ENCODE assay signal across 8 cellular contexts in genomic region chr6:48068326-48069191, GRCh38. TPM values are rescaled to one million over a fixed set of nuclear protein-coding genes. Genes with fewer than 3 reads are reported as not detected.
A peak's percentile ranks its signal among the peaks of the same experiment; 100 is the strongest.
DNase-seq lines count a peak whose midpoint lies in the region; ATAC-seq and TF ChIP-seq lines count a peak whose summit lies in the region.

No MANE protein-coding gene starts in this region.

- H3K9ac ChIP-seq in endocrine pancreas (ENCODE audit: control insufficient read depth, insufficient read depth, low read length), result no peak overlapping the region
- H3K9ac ChIP-seq in neural cell (ENCODE audit: low read length), result peak overlapping the region; percentile 87

- no peaks in the 10 kb centered on the region for H3K9me2 ChIP-seq in neural cell (ENCODE audit: insufficient read depth, low read length)

- no peak overlapping the region for H3K4me3 Mint-ChIP-seq in effector memory CD8-positive, alpha-beta T cell

- H3K36me3 ChIP-seq in endocrine pancreas (ENCODE audit: control insufficient read depth, insufficient read depth, low read length) (no peaks in the 10 kb centered on the region), neural cell (ENCODE audit: insufficient read depth, low read length) (no peaks in the 10 kb centered on the region)

- H3K36me3 Mint-ChIP-seq in effector memory CD8-positive, alpha-beta T cell (ENCODE audit: insufficient read depth), result no peaks in the 10 kb centered on the region

- peaks cover 6% of the 10 kb centered on the region for H3K4me1 ChIP-seq in endocrine pancreas (ENCODE audit: control insufficient read depth, insufficient read depth, low read length)

- TF ChIP-seq CTCF in AG04450 (IDR thresholded peaks at IDR 0.05; ENCODE audit: low read depth, low read length) (no peak), neural cell (IDR thresholded peaks at IDR 0.05; ENCODE audit: poor library complexity, severe bottlenecking) (no peak)

- H2AFZ ChIP-seq in neural cell (ENCODE audit: low read depth, low read length), result peak overlapping the region; percentile 46

- H3K27ac ChIP-seq in AG04450 (ENCODE audit: low read depth, low read length) (no peak overlapping the region), neural cell (ENCODE audit: low read length) (peak overlapping the region; percentile 80)

- H3K27ac Mint-ChIP-seq in effector memory CD8-positive, alpha-beta T cell, result no peak overlapping the region

- DNase-seq in AG04450 (ENCODE audit: low read depth, low spot score), result no peak
- peak in 2 of 3 experiments; percentile 72 to 78 for DNase-seq in NCI-H1417 (lab: John Stamatoyannopoulos, UW)
- DNase-seq in effector memory CD8-positive, alpha-beta T cell, result no peak
- DNase-seq in foreskin melanocyte, result no peak
- no peak for DNase-seq in activated CD4-positive, alpha-beta T cell treated with anti-CD3 and anti-CD28 coated beads for 4 hours

- no peak for ATAC-seq in effector memory CD8-positive, alpha-beta T cell (replicated peaks)
- ATAC-seq in HG02970 (IDR thresholded peaks at IDR 0.05; ENCODE audit: low FRiP score, unreplicated experiment), result no peak

- CTCF ChIA-PET in AG04450 (lab: Charles Lee), result interaction anchor here (0.6 kb wide), 1 partner anchor 17 kb away, joined by 4 read pairs; no protein-coding TSS in a partner anchor

- H3K9me3 ChIP-seq in AG04450 (ENCODE audit: control insufficient read depth, insufficient read depth, low read length) (no peaks in the 10 kb centered on the region; the same call in 1 of the 2 replicates), endocrine pancreas (ENCODE audit: control insufficient read depth, low read length) (no peaks in the 10 kb centered on the region), neural cell (ENCODE audit: low read length) (no peaks in the 10 kb centered on the region)

- H4K20me1 ChIP-seq in neural cell (ENCODE audit: insufficient read depth), result no peaks in the 10 kb centered on the region

- no peak for TF ChIP-seq EP300 in neural cell (conservative IDR thresholded peaks at IDR 0.05; ENCODE audit: poor library complexity, severe bottlenecking)

- H3K79me2 ChIP-seq in neural cell (replicated peaks; ENCODE audit: insufficient read depth, low read length), result peaks cover 42% of the 10 kb centered on the region

- H3K27me3 Mint-ChIP-seq in effector memory CD8-positive, alpha-beta T cell, result peaks cover 0 to 19% of the 10 kb centered on the region in 2 donors

- H3K27me3 ChIP-seq in AG04450 (ENCODE audit: control insufficient read depth, insufficient read depth, low read length), result peaks cover 16% of the 10 kb centered on the region
- no peaks in the 10 kb centered on the region for H3K27me3 ChIP-seq in endocrine pancreas (ENCODE audit: control insufficient read depth, insufficient read depth, low read length)
- no peaks in the 10 kb centered on the region for H3K27me3 ChIP-seq in neural cell (ENCODE audit: insufficient read depth, low read depth, low read length)

- peak overlapping the region; percentile 97 for H3K4me2 ChIP-seq in neural cell (ENCODE audit: low read length)

- peaks cover 0 to 1% of the 10 kb centered on the region in 2 donors for H3K4me1 Mint-ChIP-seq in effector memory CD8-positive, alpha-beta T cell (ENCODE audit: low read depth in 2 of 2)

- H3K9me3 Mint-ChIP-seq in effector memory CD8-positive, alpha-beta T cell, result no peaks in the 10 kb centered on the region

- no peaks in the 10 kb centered on the region for H3F3A ChIP-seq in neural cell (ENCODE audit: insufficient read depth, low read length, poor library complexity, severe bottlenecking)

- no peak for TF ChIP-seq RAD21 in neural cell (conservative IDR thresholded peaks at IDR 0.05)

- POLR2A ChIA-PET in AG04450 (lab: Yijun Ruan, JAX), result no interaction called here

- H3K4me3 ChIP-seq in AG04450 (ENCODE audit: low read depth, low read length) (peak overlapping the region; percentile 42), endocrine pancreas (ENCODE audit: control insufficient read depth, insufficient read depth, low read length) (peak overlapping the region; percentile 7), neural cell (ENCODE audit: low read length) (peak overlapping the region; percentile 85)

TF ChIP-seq in neural cell, 6 proteins besides CTCF, POLR2A, EP300 and RAD21:
- TF ChIP-seq EZH2 (IDR thresholded peaks at IDR 0.05; ENCODE audit: borderline replicate concordance, insufficient read depth, low read length, poor library complexity, severe bottlenecking), result no peak
- peak; percentile 59 for TF ChIP-seq MXI1 (conservative IDR thresholded peaks at IDR 0.05; ENCODE audit: poor library complexity, severe bottlenecking)
- TF ChIP-seq POLR2AphosphoS5 (IDR thresholded peaks at IDR 0.05), result no peak
- peak; percentile 14 for TF ChIP-seq REST (IDR thresholded peaks at IDR 0.05; ENCODE audit: borderline replicate concordance)
TF ChIP-seq in neural cell: peak in this region for 2.

RNA-seq across cellular contexts. Expression of gene PTCHD4, which starts 42.4 kb away (rescaled TPM):
- 2.3 and 2.9 TPM in 2 replicates for polyA plus RNA-seq in AG04450 (2011; rRNA removed)
- 3.0 and 3.5 TPM in 2 replicates for polyA minus RNA-seq in AG04450 (2011; rRNA and poly(A)+ RNA removed)
- 3.2 and 3.4 TPM in 2 replicates for polyA plus RNA-seq in neural cell
- 76.4 and 82.4 TPM in 2 replicates for polyA minus RNA-seq in neural cell

Comparison
In these comparisons a context has a peak if more than half of its experiments do, and no peak if none do; other contexts are left out.
1. DNase-seq: peak in NCI-H1417 (2 of 3); none in AG04450 (single experiment), effector memory CD8-positive, alpha-beta T cell (0 of 3), foreskin melanocyte (single experiment) and activated CD4-positive, alpha-beta T cell treated with anti-CD3 and anti-CD28 coated beads for 4 hours (0 of 2).
2. H3K4me3 ChIP-seq: peak in every context shown above with its lines; median percentile 85 in neural cell; 42 in AG04450; 7 in endocrine pancreas.